ENCODE assay signal across 1 cellular context in genomic region chr5:174287761-174288160, GRCh38.
A peak's percentile ranks its signal among the peaks of the same experiment; 100 is the strongest.
TF ChIP-seq lines count a peak whose summit lies in the region.

No MANE protein-coding gene starts in this region.

TF ChIP-seq in K562, 482 proteins besides CTCF, POLR2A, EP300 and RAD21 (continued from another document):
- TF ChIP-seq TFE3 (CRISPR knock-in tag; IDR thresholded peaks at IDR 0.05) (peak; percentile 79), CHD2 (IDR thresholded peaks at IDR 0.05; ENCODE audit: low read depth, low read length) (no peak), MTA3 (IDR thresholded peaks at IDR 0.05; ENCODE audit: borderline replicate concordance) (no peak), NBN (IDR thresholded peaks at IDR 0.05; ENCODE audit: low read depth) (no peak), TEAD2 (tag; IDR thresholded peaks at IDR 0.05) (no peak), MED1 (CRISPR knock-in tag; IDR thresholded peaks at IDR 0.05; ENCODE audit: borderline replicate concordance) (no peak), RBM25 (IDR thresholded peaks at IDR 0.05; ENCODE audit: low read depth, low read length, severe bottlenecking) (no peak), RAD51 (IDR thresholded peaks at IDR 0.05; ENCODE audit: borderline replicate concordance, low read depth) (peak; percentile 28; the same call in 1 of the 2 replicates)
TF ChIP-seq in K562: peak in this region for 2.
